In genomic region chr1:242585616-242586354, GRCh38 we compare ENCODE assay signal across 22 cellular contexts.
"Had no signal": no experiment of that assay in that cellular context is flagged by ENCODE, and none has a peak within 500 bp of the region (broad histone marks: within the 10 kb centered on the region; RNA-seq: fewer than 3 reads in every experiment).

No MANE protein-coding gene starts in this region.

- H3K9me3 Mint-ChIP-seq: activated B cell treated with CpG ODN at 0.5 μM for 24 hours; activated naive CD4-positive, alpha-beta T cell treated with anti-CD3 and anti-CD28 coated beads, Interleukin-2, amount 10 ng/mL, durations not matched to agents 7 days and 5 days; type B pancreatic cell had no signal

- H3K9me3 ChIP-seq: body of pancreas, heart left ventricle, thoracic aorta, vagina had no signal

- H3K36me3 ChIP-seq: cardiac muscle cell, heart left ventricle, thoracic aorta, vagina had no signal

- H3K27me3 Mint-ChIP-seq: activated B cell treated with CpG ODN at 0.5 μM for 24 hours; activated CD4-positive, alpha-beta memory T cell treated with anti-CD3 and anti-CD28 coated beads for 36 hours; activated naive CD4-positive, alpha-beta T cell treated with anti-CD3 and anti-CD28 coated beads, Interleukin-2, amount 10 ng/mL, durations not matched to agents 7 days and 5 days had no signal

- H3K4me3 ChIP-seq: body of pancreas, cardiac muscle cell, heart left ventricle, mucosa of descending colon, thoracic aorta, vagina had no signal

- H3K4me1 ChIP-seq: body of pancreas, heart left ventricle, vagina had no signal

- H3K4me3 Mint-ChIP-seq: activated B cell treated with CpG ODN at 0.5 μM for 24 hours; activated CD4-positive, alpha-beta memory T cell treated with anti-CD3 and anti-CD28 coated beads for 36 hours; activated naive CD4-positive, alpha-beta T cell treated with anti-CD3 and anti-CD28 coated beads, Interleukin-2, amount 10 ng/mL, durations not matched to agents 7 days and 5 days; activated T-cell treated with anti-CD3 and anti-CD28 coated beads, Interleukin-2, amount 50 U/mL, for 72 hours; memory B cell; stimulated activated naive B cell treated with anti-CD40 and anti-IgM and Interleukin-4, amounts not matched to agents 10 μg/mL and 1 μg/mL and 100 μg/mL, for 72 hours; T-helper 1 cell treated with Interleukin-12 subunit alpha and Interleukin-12 subunit beta and Interleukin-4 antibody, amounts not matched to agents 30 μg/mL and 1 μg/mL, for 36 hours; type B pancreatic cell had no signal

- H3K36me3 Mint-ChIP-seq: activated CD4-positive, alpha-beta memory T cell treated with anti-CD3 and anti-CD28 coated beads for 36 hours; activated naive CD4-positive, alpha-beta T cell treated with anti-CD3 and anti-CD28 coated beads, Interleukin-2, amount 10 ng/mL, durations not matched to agents 7 days and 5 days; memory B cell; stimulated activated naive B cell treated with anti-CD40 and anti-IgM and Interleukin-4, amounts not matched to agents 10 μg/mL and 1 μg/mL and 100 μg/mL, for 72 hours; type B pancreatic cell had no signal

- H3K27ac ChIP-seq: body of pancreas, cardiac muscle cell, heart left ventricle, thoracic aorta, vagina had no signal

- H3K27ac Mint-ChIP-seq: activated B cell treated with CpG ODN at 0.5 μM for 24 hours; activated CD4-positive, alpha-beta memory T cell treated with anti-CD3 and anti-CD28 coated beads for 36 hours; activated naive CD4-positive, alpha-beta T cell treated with anti-CD3 and anti-CD28 coated beads, Interleukin-2, amount 10 ng/mL, durations not matched to agents 7 days and 5 days; activated T-cell treated with anti-CD3 and anti-CD28 coated beads, Interleukin-2, amount 50 U/mL, for 72 hours; memory B cell; stimulated activated naive B cell treated with anti-CD40 and anti-IgM and Interleukin-4, amounts not matched to agents 10 μg/mL and 1 μg/mL and 100 μg/mL, for 72 hours; T-helper 1 cell treated with Interleukin-12 subunit alpha and Interleukin-12 subunit beta and Interleukin-4 antibody, amounts not matched to agents 30 μg/mL and 1 μg/mL, for 36 hours; type B pancreatic cell had no signal

- ATAC-seq: activated T-cell treated with anti-CD3 and anti-CD28 coated beads, Interleukin-2, amount 50 U/mL, for 72 hours; body of pancreas; heart left ventricle; left cardiac atrium; mucosa of descending colon; stimulated activated naive B cell treated with anti-CD40 and anti-IgM and Interleukin-4, amounts not matched to agents 10 μg/mL and 1 μg/mL and 100 μg/mL, for 72 hours had no signal

- H3K4me1 Mint-ChIP-seq: activated B cell treated with CpG ODN at 0.5 μM for 24 hours; activated naive CD4-positive, alpha-beta T cell treated with anti-CD3 and anti-CD28 coated beads, Interleukin-2, amount 10 ng/mL, durations not matched to agents 7 days and 5 days; memory B cell; stimulated activated naive B cell treated with anti-CD40 and anti-IgM and Interleukin-4, amounts not matched to agents 10 μg/mL and 1 μg/mL and 100 μg/mL, for 72 hours had no signal

- DNase-seq: activated B cell treated with CpG ODN at 0.5 μM for 24 hours; activated CD4-positive, alpha-beta memory T cell treated with anti-CD3 and anti-CD28 coated beads for 36 hours; activated CD4-positive, alpha-beta T cell treated with anti-CD3 and anti-CD28 coated beads for 4 hours; activated effector memory CD4-positive, alpha-beta T cell treated with Interleukin-2 at 50 U/mL for 16 hours; activated naive CD4-positive, alpha-beta T cell treated with anti-CD3 and anti-CD28 coated beads, Interleukin-2, amount 10 ng/mL, durations not matched to agents 7 days and 5 days; activated T-cell treated with anti-CD3 and anti-CD28 coated beads, Interleukin-2, amount 50 U/mL, for 72 hours; body of pancreas; cortex of kidney; heart left ventricle; islet precursor cell; left cardiac atrium; mucosa of descending colon; stimulated activated CD4-positive, alpha-beta T cell treated with anti-CD3 and anti-CD28 coated beads, Interleukin-2, amount 100 ng/mL, for 48 hours; stimulated activated CD8-positive, alpha-beta memory T cell treated with anti-CD3 and anti-CD28 coated beads, Interleukin-4, amount 100 ng/mL, for 48 hours; stimulated activated naive B cell treated with anti-CD40 and anti-IgM and Interleukin-4, amounts not matched to agents 10 μg/mL and 1 μg/mL and 100 μg/mL, for 72 hours; T1000 had no signal

- H3K27me3 ChIP-seq: body of pancreas, cardiac muscle cell, heart left ventricle, vagina had no signal
